ENCODE assay signal across 10 cellular contexts in genomic region chr16:84595052-84595481, GRCh38. TPM values are rescaled to one million over a fixed set of nuclear protein-coding genes. Genes with fewer than 3 reads are reported as not detected.
A peak's percentile ranks its signal among the peaks of the same experiment; 100 is the strongest.
DNase-seq lines count a peak whose midpoint lies in the region; ATAC-seq and TF ChIP-seq lines count a peak whose summit lies in the region.
"Had no signal": no experiment of that assay in that cellular context is flagged by ENCODE, and none has a peak within 500 bp of the region (broad histone marks: within the 10 kb centered on the region; RNA-seq: fewer than 3 reads in every experiment).

No MANE protein-coding gene starts in this region.

- no peaks in the 10 kb centered on the region for H3K9me3 ChIP-seq in Caco-2

- peaks cover 16% of the 10 kb centered on the region for H3K4me1 ChIP-seq in Caco-2

- H3K4me3 ChIP-seq in Caco-2 (ENCODE audit: low read depth, low read length): no peak overlapping the region
- H3K4me3 ChIP-seq in dorsolateral prefrontal cortex: peak overlapping the region in 7 of 59 donors; percentile 4 to 31 (median 25)

- peaks cover 52% of the 10 kb centered on the region for H3K36me3 Mint-ChIP-seq in Caco-2 (ENCODE audit: insufficient read depth, unreplicated experiment)
- H3K36me3 Mint-ChIP-seq in neural crest cell (ENCODE audit: low read depth): peaks cover 18% of the 10 kb centered on the region

- CTCF ChIA-PET in Caco-2 (lab: Charles Lee): no interaction called here
- CTCF ChIA-PET in RWPE1 (lab: Yijun Ruan, JAX): no interaction called here

- H3K9me3 Mint-ChIP-seq in Caco-2 (ENCODE audit: unreplicated experiment) (no peaks in the 10 kb centered on the region), neural crest cell (no peaks in the 10 kb centered on the region)

- H3K27ac Mint-ChIP-seq in Caco-2 (ENCODE audit: unreplicated experiment) (peak overlapping the region; percentile 24), neural crest cell (ENCODE audit: unreplicated experiment) (peak overlapping the region; percentile 32)

- H3K27me3 ChIP-seq in Caco-2 (replicated peaks; ENCODE audit: control insufficient read depth, insufficient read depth, low read length) (no peaks in the 10 kb centered on the region), dorsolateral prefrontal cortex (no peaks in the 10 kb centered on the region)

- TF ChIP-seq CTCF in Caco-2 (IDR thresholded peaks at IDR 0.05; ENCODE audit: insufficient read depth in 1 of 2, low read depth in 1 of 2, low read length in 1 of 2, severe bottlenecking in 1 of 2, unreplicated experiment in 1 of 2) (no peak), RWPE1 (conservative IDR thresholded peaks at IDR 0.05; ENCODE audit: low read depth) (no peak), dorsolateral prefrontal cortex (IDR thresholded peaks at IDR 0.05 in 54 of 56, conservative IDR thresholded peaks at IDR 0.05 in 2 of 56; ENCODE audit: low read depth in 1 of 56, partially characterized antibody in 56 of 56) (no peak), neural crest cell (conservative IDR thresholded peaks at IDR 0.05) (no peak)

- intact Hi-C loops in Caco-2 (cut with micrococcal nuclease; ENCODE audit: unreplicated experiment) (no loop called here), dorsolateral prefrontal cortex (cut with DNase I) (no loop called here)

- no peaks in the 10 kb centered on the region for H3K36me3 ChIP-seq in Caco-2 (ENCODE audit: control insufficient read depth, insufficient read depth, low read length)

- no peak for ATAC-seq in GM18519 (IDR thresholded peaks at IDR 0.05; ENCODE audit: low FRiP score, unreplicated experiment)
- ATAC-seq in GM18867 (IDR thresholded peaks at IDR 0.05; ENCODE audit: unreplicated experiment): no peak

- POLR2A ChIA-PET in Caco-2 (lab: Charles Lee): no interaction called here
- POLR2A ChIA-PET in RWPE1 (lab: Yijun Ruan, JAX; ENCODE audit: low non-redundant PET): no interaction called here

- H3K4me3 Mint-ChIP-seq in Caco-2 (ENCODE audit: unreplicated experiment) (no peak overlapping the region), neural crest cell (peak overlapping the region; percentile 39)

- BruUV-seq in Caco-2 (replicated peaks; lab: Mats Ljungman, UMichigan): no TSS peak

- H3K27me3 Mint-ChIP-seq in Caco-2 (ENCODE audit: insufficient read depth, unreplicated experiment) (no peaks in the 10 kb centered on the region), neural crest cell (ENCODE audit: low read depth) (no peaks in the 10 kb centered on the region)

- no peak for DNase-seq in Caco-2
- DNase-seq in RWPE1 (ENCODE audit: low spot score): no peak
- DNase-seq in dorsolateral prefrontal cortex: no peak
- no peak for DNase-seq in neural crest cell (ENCODE audit: low read depth, low spot score)
- no peak for DNase-seq in NCI-H2029 treated with DMSO at 0.1 percent for 48 hours (lab: John Stamatoyannopoulos, UW)
- DNase-seq in stimulated activated CD4-positive, alpha-beta T cell treated with anti-CD3 and anti-CD28 coated beads, Interleukin-2, amount 100 ng/mL, for 48 hours: no peak
- DNase-seq: stimulated activated CD8-positive, alpha-beta memory T cell treated with anti-CD3 and anti-CD28 coated beads, Interleukin-4, amount 100 ng/mL, for 48 hours had no signal

- H3K27ac ChIP-seq in RWPE1: peak overlapping the region; percentile 6
- peak overlapping the region in 32 of 59 donors; percentile 3 to 80 (median 38) for H3K27ac ChIP-seq in dorsolateral prefrontal cortex
- H3K27ac ChIP-seq: epithelial cell of prostate had no signal

- H3K4me1 Mint-ChIP-seq in Caco-2 (ENCODE audit: low read depth, unreplicated experiment): peaks cover 12% of the 10 kb centered on the region
- peaks cover 70% of the 10 kb centered on the region for H3K4me1 Mint-ChIP-seq in neural crest cell

RNA-seq across cellular contexts. Expression of gene COTL1, which starts 22.8 kb away (rescaled TPM):
- total RNA-seq in Caco-2 (2022): 434 and 461 TPM in 2 replicates
- total RNA-seq in dorsolateral prefrontal cortex: 100 to 1,000 TPM in 6 of 120 experiments, 10 to 100 TPM in 114; 43.3 to 111 (median 76.2) TPM
- total RNA-seq in neural crest cell: 346 and 357 TPM in 2 replicates

RNA-seq across cellular contexts. Expression of gene KLHL36, which starts 53.2 kb away (rescaled TPM):
- 67.6 and 70.2 TPM in 2 replicates for total RNA-seq in Caco-2 (2022)
- total RNA-seq in dorsolateral prefrontal cortex: 10 to 100 TPM; 30.4 to 77.3 (median 47.4) TPM
- 25.4 and 26.2 TPM in 2 replicates for total RNA-seq in neural crest cell
